In the genomic region with DNA sequence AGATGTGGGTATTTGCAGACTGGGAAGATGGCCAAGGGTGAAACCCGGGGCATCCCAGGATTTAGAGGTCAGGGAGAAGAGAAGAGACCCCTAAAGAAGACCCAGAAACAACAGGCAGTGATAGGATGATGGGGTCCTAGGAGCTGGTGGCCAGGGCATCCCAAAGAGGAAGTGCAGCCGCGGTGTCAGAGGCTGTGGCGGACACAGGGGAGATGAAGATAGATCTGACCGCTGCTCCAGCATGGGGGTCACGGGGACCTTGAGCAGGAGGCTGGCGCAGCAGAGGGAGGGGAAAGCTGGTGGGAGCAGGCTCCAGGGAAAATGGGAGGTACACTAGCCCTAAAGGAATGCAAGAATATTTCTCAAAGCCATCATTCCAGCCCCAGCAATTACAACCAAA, we compare ENCODE assay signal across 20 cellular contexts.
"Had no signal": no experiment of that assay in that cellular context is flagged by ENCODE, and none has a peak within 500 bp of the region (broad histone marks: within the 10 kb centered on the region; RNA-seq: fewer than 3 reads in every experiment).

No MANE protein-coding gene starts in this region.

- H3K4me3 ChIP-seq: colonic mucosa, esophagus squamous epithelium, gastroesophageal sphincter, left ventricle myocardium inferior, lower lobe of right lung, sigmoid colon, skin epidermis, suprapubic skin, thyroid gland, uterus had no signal

- ATAC-seq: gastroesophageal sphincter, left cardiac atrium, lower lobe of right lung had no signal

- H3K27ac ChIP-seq: colonic mucosa, esophagus squamous epithelium, gastroesophageal sphincter, left ventricle myocardium inferior, lower lobe of right lung, neutrophil, sigmoid colon, skin epidermis, suprapubic skin, thyroid gland, uterus had no signal

- DNase-seq: colonic mucosa; dermis blood vessel endothelial cell; esophagus squamous epithelium; foreskin fibroblast; glutamatergic neuron; immature natural killer cell; kidney; left cardiac atrium; left ventricle myocardium inferior; lower lobe of right lung; naive B cell; stimulated activated CD4-positive, alpha-beta T cell treated with anti-CD3 and anti-CD28 coated beads, Interleukin-12 subunit alpha, Interleukin-12 subunit beta, amount 100 ng/mL, for 4 hours; stimulated activated naive CD4-positive, alpha-beta T cell treated with Interleukin-2 at 50 U/mL for 16 hours; thyroid gland; uterus had no signal

- H3K27me3 ChIP-seq: colonic mucosa, sigmoid colon, suprapubic skin, thyroid gland, uterus had no signal

- H3K36me3 ChIP-seq: colonic mucosa, esophagus squamous epithelium, gastroesophageal sphincter, left ventricle myocardium inferior, lower lobe of right lung, neutrophil, sigmoid colon, suprapubic skin, thyroid gland, uterus had no signal

- H3K4me1 ChIP-seq: colonic mucosa, esophagus squamous epithelium, gastroesophageal sphincter, left ventricle myocardium inferior, lower lobe of right lung, sigmoid colon, suprapubic skin, thyroid gland, uterus had no signal

- H3K9me3 ChIP-seq: colonic mucosa, thyroid gland had no signal

- FAIRE-seq: kidney had no signal
